ENCODE assay signal across 13 cellular contexts in genomic region chr18:50097702-50098101, GRCh38.
DNase-seq lines count a peak whose midpoint lies in the region; ATAC-seq and TF ChIP-seq lines count a peak whose summit lies in the region.
"Had no signal": no experiment of that assay in that cellular context is flagged by ENCODE, and none has a peak within 500 bp of the region (broad histone marks: within the 10 kb centered on the region; RNA-seq: fewer than 3 reads in every experiment).

No MANE protein-coding gene starts in this region.

- DNase-seq in LoVo (ENCODE audit: low spot score) (peak; percentile 68), gastrocnemius medialis (peak; percentile 49 to 57), spleen (no peak), Caco-2 (no peak)
- no peak for DNase-seq in activated CD4-positive, alpha-beta T cell treated with anti-CD3 and anti-CD28 coated beads for 48 hours
- DNase-seq: heart right ventricle; NCI-H1694; stimulated activated CD8-positive, alpha-beta memory T cell treated with anti-CD3 and anti-CD28 coated beads, Interleukin-4, amount 100 ng/mL, for 48 hours had no signal

- intact Hi-C loops in gastrocnemius medialis (cut with DNase I; ENCODE audit: low total_unique reads), result loop anchor here (5.0 kb wide), 1 partner anchor 85 kb away; no protein-coding TSS in a partner anchor
- intact Hi-C loops in spleen (cut with DNase I; ENCODE audit: low total_unique reads), result no loop called here
- intact Hi-C loops in Caco-2 (cut with micrococcal nuclease; ENCODE audit: unreplicated experiment), result no loop called here

- BruUV-seq in Caco-2 (replicated peaks; lab: Mats Ljungman, UMichigan), result no TSS peak

- no peaks in the 10 kb centered on the region for H3K36me3 Mint-ChIP-seq in Caco-2 (ENCODE audit: insufficient read depth, unreplicated experiment)

- H3K4me1 Mint-ChIP-seq in Caco-2 (ENCODE audit: low read depth, unreplicated experiment), result peaks cover 9% of the 10 kb centered on the region

- H3K4me3 ChIP-seq in gastrocnemius medialis (no peak overlapping the region), spleen (no peak overlapping the region), Caco-2 (ENCODE audit: low read depth, low read length) (no peak overlapping the region)
- H3K4me3 ChIP-seq: heart right ventricle had no signal

- no peak overlapping the region for H3K4me3 Mint-ChIP-seq in Caco-2 (ENCODE audit: unreplicated experiment)

- in situ Hi-C loops in gastrocnemius medialis (cut with MboI; ENCODE audit: low sequenced_read_pairs in 4 of 4), result no loop called here

- no peaks in the 10 kb centered on the region for H3K36me3 ChIP-seq in gastrocnemius medialis
- no peaks in the 10 kb centered on the region for H3K36me3 ChIP-seq in spleen
- H3K36me3 ChIP-seq in Caco-2 (ENCODE audit: control insufficient read depth, insufficient read depth, low read length), result no peaks in the 10 kb centered on the region
- H3K36me3 ChIP-seq: heart right ventricle had no signal

- H3K27me3 Mint-ChIP-seq in Caco-2 (ENCODE audit: insufficient read depth, unreplicated experiment), result no peaks in the 10 kb centered on the region

- TF ChIP-seq CTCF in gastrocnemius medialis (IDR thresholded peaks at IDR 0.05 in 4 of 5, conservative IDR thresholded peaks at IDR 0.05 in 1 of 5) (no peak), spleen (IDR thresholded peaks at IDR 0.05 in 8 of 11, conservative IDR thresholded peaks at IDR 0.05 in 3 of 11) (no peak), Caco-2 (IDR thresholded peaks at IDR 0.05; ENCODE audit: insufficient read depth in 1 of 2, low read depth in 1 of 2, low read length in 1 of 2, severe bottlenecking in 1 of 2, unreplicated experiment in 1 of 2) (no peak)

- no peaks in the 10 kb centered on the region for H3K9me3 Mint-ChIP-seq in Caco-2 (ENCODE audit: unreplicated experiment)

- H3K9me3 ChIP-seq in gastrocnemius medialis (no peaks in the 10 kb centered on the region), spleen (no peaks in the 10 kb centered on the region), Caco-2 (no peaks in the 10 kb centered on the region)
- H3K9me3 ChIP-seq: heart right ventricle had no signal

- POLR2A ChIA-PET in Caco-2 (lab: Charles Lee), result no interaction called here

- TF ChIP-seq POLR2A in gastrocnemius medialis (IDR thresholded peaks at IDR 0.05) (no peak), spleen (IDR thresholded peaks at IDR 0.05) (no peak)

- no peak overlapping the region for H3K27ac Mint-ChIP-seq in Caco-2 (ENCODE audit: unreplicated experiment)

- CTCF ChIA-PET in Caco-2 (lab: Charles Lee), result no interaction called here

- H3K27me3 ChIP-seq in gastrocnemius medialis (no peaks in the 10 kb centered on the region), spleen (replicated peaks in 1 of 7) (peaks cover 0 to 13% (median 0%) of the 10 kb centered on the region in 7 donors), Caco-2 (replicated peaks; ENCODE audit: control insufficient read depth, insufficient read depth, low read length) (no peaks in the 10 kb centered on the region)

- peak overlapping the region; percentile 12 to 27 (median 17) for H3K27ac ChIP-seq in gastrocnemius medialis
- H3K27ac ChIP-seq in spleen, result no peak overlapping the region
- H3K27ac ChIP-seq: heart right ventricle, HL-60, VCaP had no signal

- ATAC-seq in GM19397 (IDR thresholded peaks at IDR 0.05; ENCODE audit: unreplicated experiment) (peak; percentile 41), esophagus mucosa (peak; percentile 90), gastrocnemius medialis (peak; percentile 69 to 73), HG03175 (IDR thresholded peaks at IDR 0.05; ENCODE audit: unreplicated experiment) (no peak)

- WGBS in spleen, 5 donors, result 68 to 82% (median 78%) methylated on average over 2 of the region's 2 CpGs

- H3K4me1 ChIP-seq in gastrocnemius medialis (peaks cover 13 to 30% of the 10 kb centered on the region in 2 donors), spleen (no peaks in the 10 kb centered on the region), Caco-2 (0 out of 2 replicates have a peak, but pooled peaks cover 12% of the 10 kb centered on the region)

Comparison
In these comparisons a context has a peak if more than half of its experiments do, and no peak if none do; other contexts are left out.
1. DNase-seq: peak in LoVo (single experiment) and gastrocnemius medialis (2 of 2); none in spleen (single experiment), activated CD4-positive, alpha-beta T cell treated with anti-CD3 and anti-CD28 coated beads for 48 hours (single experiment) and Caco-2 (0 of 2).
2. H3K27ac ChIP-seq: peak in gastrocnemius medialis (4 of 4); none in spleen (0 of 8).